In the genomic region with DNA sequence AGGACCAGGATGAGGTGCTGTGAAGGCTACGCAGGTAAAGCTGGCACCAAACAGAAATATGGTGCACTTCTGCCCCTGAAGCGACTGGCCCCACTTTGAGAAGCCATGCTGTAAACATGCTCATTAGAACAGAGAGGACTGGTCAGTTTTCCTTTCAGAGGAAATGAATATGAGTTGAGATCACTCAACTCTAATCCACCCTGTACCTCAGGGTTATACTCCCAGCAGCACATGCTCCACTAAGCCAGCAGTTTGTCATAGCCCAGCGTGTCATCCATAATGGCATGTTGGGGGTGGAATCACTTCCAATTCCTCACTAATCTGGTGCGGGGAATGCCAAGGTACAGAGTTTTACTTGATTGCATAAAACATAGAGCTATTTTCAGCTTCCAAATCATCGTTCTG, we compare ENCODE assay signal across 8 cellular contexts.
DNase-seq lines count a peak whose midpoint lies in the region; ATAC-seq, FAIRE-seq and TF ChIP-seq lines count a peak whose summit lies in the region.

No MANE protein-coding gene starts in this region.

- no peak for TF ChIP-seq CTCF in RWPE1 (conservative IDR thresholded peaks at IDR 0.05; ENCODE audit: low read depth)
- no peak for TF ChIP-seq CTCF in esophagus squamous epithelium (IDR thresholded peaks at IDR 0.05)
- TF ChIP-seq CTCF in GM10266 (IDR thresholded peaks at IDR 0.05; ENCODE audit: control insufficient read depth, insufficient read depth, low read depth, missing control alignments), result no peak

- no peaks in the 10 kb centered on the region for H3K27me3 ChIP-seq in esophagus squamous epithelium

- 60 to 64% methylated on average over 5 of the region's 5 CpGs for whole genome bisulfite sequencing in esophagus squamous epithelium, 2 donors

- H3K9me3 ChIP-seq in esophagus squamous epithelium, result no peaks in the 10 kb centered on the region

- POLR2A ChIA-PET in RWPE1 (lab: Yijun Ruan, JAX; ENCODE audit: low non-redundant PET), result no interaction called here

- peak; percentile 99 for FAIRE-seq in G401.6 (lab: Jason Lieb, UNC)

- DNase-seq in RWPE1 (ENCODE audit: low spot score) (peak; percentile 44), esophagus squamous epithelium (lab: John Stamatoyannopoulos, UW) (no peak), retina (peak; percentile 39), iPS-NIHi11 (ENCODE audit: low spot score) (no peak), DMS79 (lab: John Stamatoyannopoulos, UW) (no peak), GM10266 (ENCODE audit: extremely low spot score) (no peak)

- no peak for TF ChIP-seq POLR2A in esophagus squamous epithelium (IDR thresholded peaks at IDR 0.05)

- CTCF ChIA-PET in RWPE1 (lab: Yijun Ruan, JAX), result no interaction called here

- ATAC-seq in GM21367 (IDR thresholded peaks at IDR 0.05; ENCODE audit: unreplicated experiment), result no peak

- intact Hi-C loops in esophagus squamous epithelium (cut with DNase I), result no loop called here

- peak overlapping the region in 1 of 4 donors; percentile 50 for H3K4me3 ChIP-seq in esophagus squamous epithelium

- H3K4me1 ChIP-seq in esophagus squamous epithelium, result peaks cover 21 to 89% (median 61%) of the 10 kb centered on the region in 3 donors

- H3K27ac ChIP-seq in RWPE1 (no peak overlapping the region), esophagus squamous epithelium (peak overlapping the region; percentile 77 to 87 (median 84))

- no peaks in the 10 kb centered on the region for H3K36me3 ChIP-seq in esophagus squamous epithelium

Comparison
In these comparisons a context has a peak if more than half of its experiments do, and no peak if none do; other contexts are left out.
1. DNase-seq: peak in RWPE1 (single experiment) and retina (single experiment); none in esophagus squamous epithelium (single experiment), iPS-NIHi11 (single experiment), DMS79 (single experiment) and GM10266 (single experiment).